ENCODE assay signal across 8 cellular contexts in genomic region chr2:96739633-96740428, GRCh38. TPM values are rescaled to one million over a fixed set of nuclear protein-coding genes. Genes with fewer than 3 reads are reported as not detected.
DNase-seq lines count a peak whose midpoint lies in the region; ATAC-seq and TF ChIP-seq lines count a peak whose summit lies in the region.

LMAN2L (minus strand) TSS chr2:96740064; CDS start chr2:96740040, 24 bp downstream.

- no peaks in the 10 kb centered on the region for H3K27me3 ChIP-seq in Panc1 (ENCODE audit: control insufficient read depth, insufficient read depth, low read length)
- no peaks in the 10 kb centered on the region for H3K27me3 ChIP-seq in muscle layer of duodenum (ENCODE audit: low read depth, low read length)

- ATAC-seq in GM21723 (IDR thresholded peaks at IDR 0.05; ENCODE audit: unreplicated experiment), result peak; percentile 98
- peak; percentile 100 for ATAC-seq in Panc1
- peak; percentile 100 for ATAC-seq in activated T-cell treated with anti-CD3 and anti-CD28 coated beads, Interleukin-2, amount 50 U/mL, for 72 hours (replicated peaks in 1 of 2)
- ATAC-seq in esophagus mucosa, result peak; percentile 99

- intact Hi-C loops in Panc1 (cut with micrococcal nuclease; ENCODE audit: unreplicated experiment), result no loop called here

- H3K9me3 ChIP-seq in Panc1 (ENCODE audit: control insufficient read depth, insufficient read depth, low read depth, low read length) (no peaks in the 10 kb centered on the region), muscle layer of duodenum (ENCODE audit: control insufficient read depth in 1 of 2, low read length in 2 of 2) (no peaks in the 10 kb centered on the region)

- peak; percentile 100 for DNase-seq in DMS53 (lab: John Stamatoyannopoulos, UW)
- DNase-seq in KG1 (lab: John Stamatoyannopoulos, UW), result peak; percentile 95
- peak; percentile 88 for DNase-seq in Panc1 (ENCODE audit: low read depth, low spot score)
- peak; percentile 95 to 99 for DNase-seq in activated T-cell treated with anti-CD3 and anti-CD28 coated beads, Interleukin-2, amount 50 U/mL, for 72 hours
- peak; percentile 93 to 99 for DNase-seq in stimulated activated CD8-positive, alpha-beta memory T cell treated with anti-CD3 and anti-CD28 coated beads, Interleukin-7, amount 100 ng/mL, for 4 hours (ENCODE audit: low read depth in 2 of 2)

- H3K36me3 Mint-ChIP-seq in activated T-cell treated with anti-CD3 and anti-CD28 coated beads, Interleukin-2, amount 50 U/mL, for 72 hours (ENCODE audit: insufficient read depth in 2 of 2), result peaks cover 0 to 7% of the 10 kb centered on the region in 2 donors

- H3K9me3 Mint-ChIP-seq in activated T-cell treated with anti-CD3 and anti-CD28 coated beads, Interleukin-2, amount 50 U/mL, for 72 hours, result no peaks in the 10 kb centered on the region

- peaks cover 6% of the 10 kb centered on the region; the same call in 1 of the 2 replicates for H3K4me1 ChIP-seq in Panc1 (ENCODE audit: control insufficient read depth, insufficient read depth, low read length)
- H3K4me1 ChIP-seq in muscle layer of duodenum (ENCODE audit: control insufficient read depth in 1 of 2, insufficient read depth in 2 of 2, low read length in 2 of 2), result peaks cover 4 to 11% of the 10 kb centered on the region in 2 donors

- H3K36me3 ChIP-seq in Panc1 (ENCODE audit: control insufficient read depth, insufficient read depth, low read length) (peaks cover 4% of the 10 kb centered on the region; the same call in 1 of the 2 replicates), muscle layer of duodenum (ENCODE audit: control insufficient read depth in 1 of 2, insufficient read depth in 2 of 2, low read length in 2 of 2) (peaks cover 3 to 10% of the 10 kb centered on the region in 2 donors)

- in situ Hi-C loops in Panc1 (cut with HindIII; ENCODE audit: low pct_unique_long_range_greater_than_20kb, low sequenced_read_pairs), result no loop called here

- CTCF ChIA-PET in Panc1 (lab: Charles Lee), result no interaction called here

- H3K4me3 Mint-ChIP-seq in activated T-cell treated with anti-CD3 and anti-CD28 coated beads, Interleukin-2, amount 50 U/mL, for 72 hours, result peak within 1 kb of the TSS; percentile 93 to 96

- H3K4me3 ChIP-seq in Panc1 (ENCODE audit: low read depth in 2 of 2, low read length in 2 of 2), result peak within 1 kb of the TSS; percentile 82 to 83
- H3K4me3 ChIP-seq in muscle layer of duodenum (ENCODE audit: low read depth in 1 of 2, low read length in 2 of 2), result peak within 1 kb of the TSS; percentile 58 to 86

- no peak for TF ChIP-seq CTCF in Panc1 (IDR thresholded peaks at IDR 0.05)

- no TSS peak for BruUV-seq in Panc1 (replicated peaks; lab: Mats Ljungman, UMichigan)

- peak within 1 kb of the TSS; percentile 97 for H3K27ac Mint-ChIP-seq in activated T-cell treated with anti-CD3 and anti-CD28 coated beads, Interleukin-2, amount 50 U/mL, for 72 hours

- H3K27ac ChIP-seq in Panc1 (ENCODE audit: low read length) (peak within 1 kb of the TSS; percentile 90), muscle layer of duodenum (ENCODE audit: low read length) (peak within 1 kb of the TSS; percentile 5)

- POLR2A ChIA-PET in Panc1 (lab: Charles Lee), result no interaction called here

- H3K4me1 Mint-ChIP-seq in activated T-cell treated with anti-CD3 and anti-CD28 coated beads, Interleukin-2, amount 50 U/mL, for 72 hours (ENCODE audit: low read depth), result peaks cover 35% of the 10 kb centered on the region

- H3K27me3 Mint-ChIP-seq in activated T-cell treated with anti-CD3 and anti-CD28 coated beads, Interleukin-2, amount 50 U/mL, for 72 hours (ENCODE audit: low read depth), result no peaks in the 10 kb centered on the region

RNA-seq across cellular contexts. Expression of gene LMAN2L, which starts in this region (rescaled TPM):
- total RNA-seq in Panc1 (2021; ENCODE audit: unreplicated experiment) (31.5 TPM), esophagus mucosa (4.7 TPM)
- polyA plus RNA-seq in Panc1 (2012; ENCODE audit: insufficient read length), result 33.2 TPM
- 1 to 10 TPM; 7.8 to 8.0 TPM for total RNA-seq in activated T-cell treated with anti-CD3 and anti-CD28 coated beads, Interleukin-2, amount 50 U/mL, for 72 hours

Comparison
In these comparisons a context has a peak if more than half of its experiments do, and no peak if none do; other contexts are left out.
1. Peak in every context shown above with its lines: DNase-seq, ATAC-seq, H3K4me3 ChIP-seq and H3K27ac ChIP-seq.